ENCODE assay signal across 8 cellular contexts in the genomic region with DNA sequence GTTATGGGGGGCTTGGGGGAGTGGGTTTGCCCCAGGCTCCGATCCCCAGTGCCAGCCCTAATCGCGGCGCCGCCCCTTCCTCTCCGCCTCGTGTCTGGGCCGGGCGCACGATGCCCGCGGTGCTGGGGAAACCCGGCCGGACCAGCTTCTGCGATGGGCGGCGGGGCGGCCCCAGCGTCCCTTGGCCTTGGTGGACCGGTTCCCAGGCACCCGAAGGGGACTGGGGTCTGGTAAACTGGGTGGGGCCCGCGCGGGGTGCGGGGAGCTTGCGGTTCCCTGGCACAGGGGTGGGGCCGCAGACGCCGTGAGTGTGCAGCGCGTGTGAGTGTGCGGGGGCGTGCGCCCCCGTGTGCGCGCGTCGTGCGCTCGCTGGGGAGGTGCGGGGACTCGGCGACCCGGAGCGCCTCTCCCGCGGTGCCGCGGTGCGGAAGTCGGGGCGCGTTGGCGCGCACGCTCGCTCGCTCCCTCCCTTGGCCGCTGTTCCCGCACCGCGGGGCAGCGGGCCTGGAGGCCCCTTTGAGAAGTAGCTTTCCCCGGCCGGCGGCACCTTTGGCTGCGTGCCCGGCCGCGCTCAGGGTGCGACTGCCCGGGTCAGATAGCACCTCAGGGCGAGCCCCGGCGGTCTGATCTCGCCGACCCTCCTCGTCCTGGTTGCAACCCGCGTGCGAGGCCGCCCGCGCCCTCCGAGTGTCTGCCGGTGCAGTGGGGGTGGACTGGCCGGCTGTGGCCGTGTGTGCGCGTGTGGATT. TPM values are rescaled to one million over a fixed set of nuclear protein-coding genes. Genes with fewer than 3 reads are reported as not detected.
DNase-seq lines count a peak whose midpoint lies in the region; ATAC-seq and TF ChIP-seq lines count a peak whose summit lies in the region.

No MANE protein-coding gene starts in this region.

- peaks cover under 1% of the 10 kb centered on the region for H3K27me3 ChIP-seq in CD4-positive, alpha-beta T cell (ENCODE audit: control insufficient read depth, insufficient read depth, low read length)

- POLR2A ChIA-PET in CD4-positive, alpha-beta T cell (lab: Charles Lee): interaction anchor here (0.7 to 5.6 kb wide), 11 partner anchors 12 to 504 kb away, joined by 3 to 46 read pairs (median 4); a partner anchor contains a TSS
- POLR2A ChIA-PET in OCI-LY7 (lab: Charles Lee): interaction anchor here (0.6 to 2.3 kb wide), 7 partner anchors 17 to 546 kb away, joined by 3 to 9 read pairs (median 6); a partner anchor contains a TSS

- peak overlapping the region; percentile 79 for H3K4me2 ChIP-seq in OCI-LY7 (ENCODE audit: low read length)

- no peaks in the 10 kb centered on the region for H3K9me3 Mint-ChIP-seq in CD4-positive, alpha-beta T cell
- no peaks in the 10 kb centered on the region for H3K9me3 Mint-ChIP-seq in activated T-cell treated with anti-CD3 and anti-CD28 coated beads, Interleukin-2, amount 50 U/mL, for 4 hours
- no peaks in the 10 kb centered on the region for H3K9me3 Mint-ChIP-seq in nephron
- H3K9me3 Mint-ChIP-seq in stimulated activated naive CD8-positive, alpha-beta T cell treated with anti-CD3 and anti-CD28 coated beads, Interleukin-15, Interleukin-2, amounts not matched to agents 100 ng/mL and 50 ng/mL, for 24 hours: no peaks in the 10 kb centered on the region

- H3K36me3 Mint-ChIP-seq in CD4-positive, alpha-beta T cell (ENCODE audit: low read depth): no peaks in the 10 kb centered on the region
- H3K36me3 Mint-ChIP-seq in activated T-cell treated with anti-CD3 and anti-CD28 coated beads, Interleukin-2, amount 50 U/mL, for 4 hours (ENCODE audit: insufficient read depth): no peaks in the 10 kb centered on the region
- no peaks in the 10 kb centered on the region for H3K36me3 Mint-ChIP-seq in nephron (ENCODE audit: low read depth)
- peaks cover 4% of the 10 kb centered on the region for H3K36me3 Mint-ChIP-seq in stimulated activated naive CD8-positive, alpha-beta T cell treated with anti-CD3 and anti-CD28 coated beads, Interleukin-15, Interleukin-2, amounts not matched to agents 100 ng/mL and 50 ng/mL, for 24 hours (ENCODE audit: low read depth)

- DNase-seq in CD4-positive, alpha-beta T cell: peak; percentile 21 to 66 (median 44)
- DNase-seq in OCI-LY7 (ENCODE audit: low spot score): peak; percentile 72
- peak; percentile 54 for DNase-seq in activated T-cell treated with anti-CD3 and anti-CD28 coated beads, Interleukin-2, amount 50 U/mL, for 4 hours
- peak; percentile 37 for DNase-seq in fibroblast of gingiva (ENCODE audit: low read depth)

- BruUV-seq in OCI-LY7 (replicated peaks; lab: Mats Ljungman, UMichigan): no TSS peak

- H3K9me2 ChIP-seq in OCI-LY7 (ENCODE audit: insufficient read depth, low read length): no peaks in the 10 kb centered on the region

- peak overlapping the region; percentile 90 for H3K4me3 Mint-ChIP-seq in CD4-positive, alpha-beta T cell
- H3K4me3 Mint-ChIP-seq in activated T-cell treated with anti-CD3 and anti-CD28 coated beads, Interleukin-2, amount 50 U/mL, for 4 hours: peak overlapping the region; percentile 91
- peak overlapping the region; percentile 91 to 97 (median 94) for H3K4me3 Mint-ChIP-seq in nephron
- peak overlapping the region; percentile 94 for H3K4me3 Mint-ChIP-seq in stimulated activated naive CD8-positive, alpha-beta T cell treated with anti-CD3 and anti-CD28 coated beads, Interleukin-15, Interleukin-2, amounts not matched to agents 100 ng/mL and 50 ng/mL, for 24 hours

- TF ChIP-seq CTCF in CD4-positive, alpha-beta T cell (IDR thresholded peaks at IDR 0.05): no peak
- TF ChIP-seq CTCF in OCI-LY7 (conservative IDR thresholded peaks at IDR 0.05; ENCODE audit: low read length): no peak
- TF ChIP-seq CTCF in nephron (IDR thresholded peaks at IDR 0.05; ENCODE audit: unreplicated experiment in 3 of 3): no peak

- no peaks in the 10 kb centered on the region for H3K9me3 ChIP-seq in CD4-positive, alpha-beta T cell (ENCODE audit: control insufficient read depth, low read length)
- H3K9me3 ChIP-seq in OCI-LY7 (ENCODE audit: low read length): no peaks in the 10 kb centered on the region

- no peaks in the 10 kb centered on the region for H3K36me3 ChIP-seq in OCI-LY7 (ENCODE audit: insufficient read depth, low read length)

- H3K4me1 ChIP-seq in OCI-LY7 (ENCODE audit: insufficient read depth, low read length, poor library complexity, severe bottlenecking): peaks cover 18% of the 10 kb centered on the region

- H4K20me1 ChIP-seq in OCI-LY7 (ENCODE audit: insufficient read depth, low read length): peaks cover 16% of the 10 kb centered on the region

- peak overlapping the region; percentile 81 for H3K4me3 ChIP-seq in OCI-LY7 (ENCODE audit: low read depth, low read length, poor library complexity, severe bottlenecking)

- peak overlapping the region; percentile 65 for H3K27ac ChIP-seq in CD4-positive, alpha-beta T cell (ENCODE audit: low read depth, low read length)
- H3K27ac ChIP-seq in OCI-LY7 (ENCODE audit: low read depth, low read length, poor library complexity, severe bottlenecking): peak overlapping the region; percentile 62

- H2AFZ ChIP-seq in OCI-LY7 (ENCODE audit: low read length): peak overlapping the region; percentile 51; the same call in 1 of the 2 replicates

- peaks cover 27% of the 10 kb centered on the region for H3K4me1 Mint-ChIP-seq in CD4-positive, alpha-beta T cell (ENCODE audit: low read depth)
- peaks cover 21% of the 10 kb centered on the region for H3K4me1 Mint-ChIP-seq in activated T-cell treated with anti-CD3 and anti-CD28 coated beads, Interleukin-2, amount 50 U/mL, for 4 hours (ENCODE audit: low read depth)
- peaks cover 37% of the 10 kb centered on the region for H3K4me1 Mint-ChIP-seq in nephron
- H3K4me1 Mint-ChIP-seq in stimulated activated naive CD8-positive, alpha-beta T cell treated with anti-CD3 and anti-CD28 coated beads, Interleukin-15, Interleukin-2, amounts not matched to agents 100 ng/mL and 50 ng/mL, for 24 hours (ENCODE audit: low read depth): peaks cover 36% of the 10 kb centered on the region

- CTCF ChIA-PET in CD4-positive, alpha-beta T cell (lab: Charles Lee): interaction anchor here (1.2 kb wide), 1 partner anchor 34 kb away, joined by 3 read pairs; no protein-coding TSS in a partner anchor
- CTCF ChIA-PET in OCI-LY7 (lab: Charles Lee; ENCODE audit: unreplicated experiment): no interaction called here

- intact Hi-C loops in CD4-positive, alpha-beta T cell (cut with DNase I, micrococcal nuclease): loop anchor here (2.0 to 10.0 kb wide), 4 partner anchors 137 to 504 kb away; a partner anchor contains a TSS
- intact Hi-C loops in OCI-LY7 (cut with micrococcal nuclease; ENCODE audit: unreplicated experiment): loop anchor here (1.0 kb wide), 1 partner anchor 139 kb away; a partner anchor contains a TSS

- peak; percentile 39 for ATAC-seq in CD4-positive, alpha-beta T cell (ENCODE audit: poor library complexity)
- ATAC-seq in GM19351 (IDR thresholded peaks at IDR 0.05; ENCODE audit: unreplicated experiment) (peak; percentile 35), HG03457 (IDR thresholded peaks at IDR 0.05; ENCODE audit: unreplicated experiment) (peak; percentile 26)
- ATAC-seq in activated T-cell treated with anti-CD3 and anti-CD28 coated beads, Interleukin-2, amount 50 U/mL, for 4 hours: peak; percentile 61

- H3K27ac Mint-ChIP-seq in CD4-positive, alpha-beta T cell: peak overlapping the region; percentile 80
- H3K27ac Mint-ChIP-seq in nephron: peak overlapping the region; percentile 52 to 92 (median 82)
- H3K27ac Mint-ChIP-seq in stimulated activated naive CD8-positive, alpha-beta T cell treated with anti-CD3 and anti-CD28 coated beads, Interleukin-15, Interleukin-2, amounts not matched to agents 100 ng/mL and 50 ng/mL, for 24 hours: peak overlapping the region; percentile 85

- H3K79me2 ChIP-seq in OCI-LY7 (ENCODE audit: insufficient read depth, low read depth, low read length): peaks cover 44% of the 10 kb centered on the region

- H3K27me3 Mint-ChIP-seq in CD4-positive, alpha-beta T cell: peaks cover 2% of the 10 kb centered on the region
- peaks cover 11% of the 10 kb centered on the region for H3K27me3 Mint-ChIP-seq in activated T-cell treated with anti-CD3 and anti-CD28 coated beads, Interleukin-2, amount 50 U/mL, for 4 hours (ENCODE audit: low read depth)
- H3K27me3 Mint-ChIP-seq in nephron (ENCODE audit: low read depth): no peaks in the 10 kb centered on the region
- peaks cover 3% of the 10 kb centered on the region for H3K27me3 Mint-ChIP-seq in stimulated activated naive CD8-positive, alpha-beta T cell treated with anti-CD3 and anti-CD28 coated beads, Interleukin-15, Interleukin-2, amounts not matched to agents 100 ng/mL and 50 ng/mL, for 24 hours

RNA-seq across cellular contexts. Expression of a gene that starts 0.6 kb away (rescaled TPM):
- 1 to 10 TPM; 1.3 to 1.6 TPM for total RNA-seq in CD4-positive, alpha-beta T cell
- total RNA-seq in OCI-LY7 (2014; rRNA removed; shearing (Covaris generic)): 10.9 and 13.8 TPM in 2 replicates
- 9.1 and 11.7 TPM in 2 replicates for total RNA-seq in OCI-LY7 (2022)
- 10 to 100 TPM in 1 of 3 donors, 1 to 10 TPM in 2; 8.2 to 10.4 (median 9.3) TPM for total RNA-seq in activated T-cell treated with anti-CD3 and anti-CD28 coated beads, Interleukin-2, amount 50 U/mL, for 4 hours

Comparison
In these comparisons a context has a peak if more than half of its experiments do, and no peak if none do; other contexts are left out.
1. Peak in every context shown above with its lines: DNase-seq, ATAC-seq, H3K4me3 ChIP-seq and H3K27ac ChIP-seq.